20 cellular contexts compared by ENCODE assay signal in the genomic region with DNA sequence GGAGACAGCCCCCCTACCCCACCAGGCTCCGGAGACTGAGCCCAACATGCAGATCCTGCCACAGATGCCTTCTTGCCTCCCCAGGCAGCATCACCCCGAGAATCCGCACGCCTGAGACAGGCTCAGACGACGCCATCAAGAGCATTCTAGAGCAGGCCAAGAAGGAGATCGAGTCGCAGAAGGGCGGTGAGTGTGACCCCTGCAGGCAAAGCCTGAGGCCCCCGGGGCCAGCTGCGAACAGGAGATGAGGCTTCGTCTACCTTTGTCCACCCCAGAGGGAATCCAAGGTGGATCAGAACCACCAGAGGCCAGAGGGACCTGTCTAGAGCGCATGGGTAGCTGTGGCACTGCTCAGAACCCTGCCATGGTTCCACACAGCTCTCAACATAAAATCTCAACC. TPM values are rescaled to one million over a fixed set of nuclear protein-coding genes. Genes with fewer than 3 reads are reported as not detected.
DNase-seq lines count a peak whose midpoint lies in the region; ATAC-seq and TF ChIP-seq lines count a peak whose summit lies in the region.
"Had no signal": no experiment of that assay in that cellular context is flagged by ENCODE, and none has a peak within 500 bp of the region (broad histone marks: within the 10 kb centered on the region; RNA-seq: fewer than 3 reads in every experiment).

No MANE protein-coding gene starts in this region.

- no peak for TF ChIP-seq CTCF in brain (conservative IDR thresholded peaks at IDR 0.05)
- no peak for TF ChIP-seq CTCF in neural progenitor cell (IDR thresholded peaks at IDR 0.05)

- H3K27me3 Mint-ChIP-seq in brain (peaks cover 9% of the 10 kb centered on the region), neural progenitor cell (ENCODE audit: insufficient read depth, low read depth) (peaks cover 4% of the 10 kb centered on the region)
- peaks cover 25% of the 10 kb centered on the region for H3K27me3 Mint-ChIP-seq in stimulated activated memory B cell treated with anti-CD40 and anti-IgM and Interleukin-4, amounts not matched to agents 10 μg/mL and 1 μg/mL and 100 μg/mL, for 72 hours

- no peaks in the 10 kb centered on the region for H3K4me1 ChIP-seq in neural progenitor cell
- H3K4me1 ChIP-seq: A549, BE2C had no signal

- no peaks in the 10 kb centered on the region for H3K79me2 ChIP-seq in neural progenitor cell (ENCODE audit: low read depth)

- H3K36me3 ChIP-seq in neural progenitor cell: no peaks in the 10 kb centered on the region
- H3K36me3 ChIP-seq: BE2C had no signal

- H3K4me3 Mint-ChIP-seq in brain: no peak overlapping the region
- no peak overlapping the region for H3K4me3 Mint-ChIP-seq in neural progenitor cell
- no peak overlapping the region for H3K4me3 Mint-ChIP-seq in stimulated activated memory B cell treated with anti-CD40 and anti-IgM and Interleukin-4, amounts not matched to agents 10 μg/mL and 1 μg/mL and 100 μg/mL, for 72 hours
- H3K4me3 Mint-ChIP-seq: CD4-positive, alpha-beta memory T cell; H9 had no signal

- H3F3A ChIP-seq in neural progenitor cell (ENCODE audit: low read depth): no peaks in the 10 kb centered on the region

- H3K27ac Mint-ChIP-seq in brain (peak overlapping the region in 3 of 5 experiments; percentile 24 to 42 (median 41)), neural progenitor cell (peak overlapping the region; percentile 29)
- no peak overlapping the region for H3K27ac Mint-ChIP-seq in stimulated activated memory B cell treated with anti-CD40 and anti-IgM and Interleukin-4, amounts not matched to agents 10 μg/mL and 1 μg/mL and 100 μg/mL, for 72 hours
- H3K27ac Mint-ChIP-seq: CD4-positive, alpha-beta memory T cell; H9 had no signal

- no peak overlapping the region for H3K27ac ChIP-seq in neural progenitor cell
- H3K27ac ChIP-seq: A549, GM23248 had no signal

- no peaks in the 10 kb centered on the region for H4K20me1 ChIP-seq in neural progenitor cell (ENCODE audit: low read depth)

- DNase-seq in D341Med (ENCODE audit: low spot score) (peak; percentile 19), neural progenitor cell (ENCODE audit: low spot score) (no peak), occipital lobe (lab: John Stamatoyannopoulos, UW) (no peak), putamen (ENCODE audit: low spot score) (no peak)
- DNase-seq: 8988T; ACHN; AML-193; BE2C; C1 segment of cervical spinal cord; Calu3; CD4-positive, alpha-beta memory T cell; COR-L47; DMS153; DND-41; GM23248; H9 had no signal

- H2AFZ ChIP-seq in neural progenitor cell (replicated peaks): no peak overlapping the region
- H2AFZ ChIP-seq: GM23248 had no signal

- no peak overlapping the region for H3K9ac ChIP-seq in neural progenitor cell
- H3K9ac ChIP-seq: GM23248 had no signal

- H3K4me1 Mint-ChIP-seq in brain (peaks cover 6% of the 10 kb centered on the region), neural progenitor cell (peaks cover 2% of the 10 kb centered on the region)
- H3K4me1 Mint-ChIP-seq in stimulated activated memory B cell treated with anti-CD40 and anti-IgM and Interleukin-4, amounts not matched to agents 10 μg/mL and 1 μg/mL and 100 μg/mL, for 72 hours: peaks cover 14% of the 10 kb centered on the region

- H3K4me2 ChIP-seq in neural progenitor cell: no peak overlapping the region
- H3K4me2 ChIP-seq: A549 had no signal

- H3K36me3 Mint-ChIP-seq in brain (peaks cover 13% of the 10 kb centered on the region), neural progenitor cell (no peaks in the 10 kb centered on the region)
- H3K36me3 Mint-ChIP-seq in stimulated activated memory B cell treated with anti-CD40 and anti-IgM and Interleukin-4, amounts not matched to agents 10 μg/mL and 1 μg/mL and 100 μg/mL, for 72 hours: no peaks in the 10 kb centered on the region
- H3K36me3 Mint-ChIP-seq: CD4-positive, alpha-beta memory T cell had no signal

- ATAC-seq in GM21515 (IDR thresholded peaks at IDR 0.05; ENCODE audit: unreplicated experiment): no peak
- ATAC-seq in stimulated activated memory B cell treated with anti-CD40 and anti-IgM and Interleukin-4, amounts not matched to agents 10 μg/mL and 1 μg/mL and 100 μg/mL, for 72 hours: no peak
- ATAC-seq: A549 had no signal

- no peaks in the 10 kb centered on the region for H3K9me3 Mint-ChIP-seq in brain
- no peaks in the 10 kb centered on the region for H3K9me3 Mint-ChIP-seq in neural progenitor cell
- H3K9me3 Mint-ChIP-seq in stimulated activated memory B cell treated with anti-CD40 and anti-IgM and Interleukin-4, amounts not matched to agents 10 μg/mL and 1 μg/mL and 100 μg/mL, for 72 hours: peaks cover 7% of the 10 kb centered on the region
- H3K9me3 Mint-ChIP-seq: H9 had no signal

- H3K4me3 ChIP-seq in neural progenitor cell: no peak overlapping the region
- H3K4me3 ChIP-seq: A549, GM23248 had no signal

- no peaks in the 10 kb centered on the region for H3K27me3 ChIP-seq in neural progenitor cell
- H3K27me3 ChIP-seq: BE2C had no signal

- no peaks in the 10 kb centered on the region for H3K9me3 ChIP-seq in neural progenitor cell (ENCODE audit: low read depth)
- H3K9me3 ChIP-seq: BE2C had no signal

RNA-seq across cellular contexts. Expression of a gene that starts 56.9 kb away (rescaled TPM):
- 7.2 TPM for polyA plus RNA-seq in brain (ENCODE audit: insufficient read depth, low read depth, low replicate concordance)
- 1.5 and 12.8 TPM in 2 replicates for total RNA-seq in neural progenitor cell (ENCODE audit: low replicate concordance)
- total RNA-seq in occipital lobe: 5.8 TPM
